ENCODE assay signal across 23 cellular contexts in genomic region chrX:100435726-100436125, GRCh38. TPM values are rescaled to one million over a fixed set of nuclear protein-coding genes. Genes with fewer than 3 reads are reported as not detected.
"Had no signal": no experiment of that assay in that cellular context is flagged by ENCODE, and none has a peak within 500 bp of the region (broad histone marks: within the 10 kb centered on the region; RNA-seq: fewer than 3 reads in every experiment).

No MANE protein-coding gene starts in this region.

- H3K36me3 ChIP-seq: prostate gland, right atrium auricular region, stomach, thyroid gland had no signal

- ATAC-seq: effector memory CD8-positive, alpha-beta T cell; left lobe of liver; naive thymus-derived CD4-positive, alpha-beta T cell; sciatic nerve; stimulated activated effector memory CD8-positive, alpha-beta T cell treated with anti-CD3 and anti-CD28 coated beads, Interleukin-12 subunit alpha, Interleukin-12 subunit beta, amount 100 ng/mL, for 72 hours had no signal

- H3K4me3 ChIP-seq: lung, prostate gland, right atrium auricular region, smooth muscle cell, stomach, thyroid gland had no signal

- H3K9me3 ChIP-seq: prostate gland, right atrium auricular region, stomach, thyroid gland had no signal

- H3K27ac Mint-ChIP-seq: effector memory CD8-positive, alpha-beta T cell; naive thymus-derived CD4-positive, alpha-beta T cell; nephron; stimulated activated effector memory CD8-positive, alpha-beta T cell treated with anti-CD3 and anti-CD28 coated beads, Interleukin-12 subunit alpha, Interleukin-12 subunit beta, amount 100 ng/mL, for 72 hours; type B pancreatic cell had no signal

- H3K36me3 Mint-ChIP-seq: naive thymus-derived CD4-positive, alpha-beta T cell; stimulated activated effector memory CD8-positive, alpha-beta T cell treated with anti-CD3 and anti-CD28 coated beads, Interleukin-12 subunit alpha, Interleukin-12 subunit beta, amount 100 ng/mL, for 72 hours; type B pancreatic cell had no signal

- H3K9me3 Mint-ChIP-seq: effector memory CD8-positive, alpha-beta T cell; naive thymus-derived CD4-positive, alpha-beta T cell; nephron; stimulated activated effector memory CD8-positive, alpha-beta T cell treated with anti-CD3 and anti-CD28 coated beads, Interleukin-12 subunit alpha, Interleukin-12 subunit beta, amount 100 ng/mL, for 72 hours; type B pancreatic cell had no signal

- H3K4me1 Mint-ChIP-seq: naive thymus-derived CD4-positive, alpha-beta T cell; stimulated activated effector memory CD8-positive, alpha-beta T cell treated with anti-CD3 and anti-CD28 coated beads, Interleukin-12 subunit alpha, Interleukin-12 subunit beta, amount 100 ng/mL, for 72 hours had no signal

- H3K27ac ChIP-seq: prostate gland, right atrium auricular region, stomach, thyroid gland had no signal

- H3K27me3 Mint-ChIP-seq: effector memory CD8-positive, alpha-beta T cell had no signal

- H3K4me2 ChIP-seq: smooth muscle cell had no signal

- H3K4me1 ChIP-seq: prostate gland, right atrium auricular region, stomach, thyroid gland had no signal

- DNase-seq: cortex of kidney; effector memory CD8-positive, alpha-beta T cell; hypothalamus; kidney; mesenchymal stem cell; midbrain; naive thymus-derived CD4-positive, alpha-beta T cell; nucleus accumbens; stimulated activated CD4-positive, alpha-beta T cell treated with anti-CD3 and anti-CD28 coated beads, Interleukin-12 subunit alpha, Interleukin-12 subunit beta, amount 100 ng/mL, for 4 hours; stimulated activated CD4-positive, alpha-beta T cell treated with anti-CD3 and anti-CD28 coated beads, Interleukin-1b, Interleukin-23, amount 100 ng/mL, for 48 hours; stimulated activated CD4-positive, alpha-beta T cell treated with anti-CD3 and anti-CD28 coated beads, Interleukin-4, amount 100 ng/mL, for 1 hour; stimulated activated naive CD4-positive, alpha-beta T cell treated with Interleukin-2 at 50 U/mL for 16 hours; stomach; thyroid gland had no signal

- H3K27me3 ChIP-seq: right atrium auricular region, stomach, thyroid gland had no signal

- H3K4me3 Mint-ChIP-seq: effector memory CD8-positive, alpha-beta T cell; naive thymus-derived CD4-positive, alpha-beta T cell; nephron; stimulated activated effector memory CD8-positive, alpha-beta T cell treated with anti-CD3 and anti-CD28 coated beads, Interleukin-12 subunit alpha, Interleukin-12 subunit beta, amount 100 ng/mL, for 72 hours; type B pancreatic cell had no signal

RNA-seq across cellular contexts. Expression of gene PCDH19, which starts 25.7 kb away (rescaled TPM):
- polyA plus RNA-seq: naive thymus-derived CD4-positive, alpha-beta T cell had no signal
